7 cellular contexts compared by ENCODE assay signal in genomic region chr15:32908135-32908801, GRCh38.
DNase-seq lines count a peak whose midpoint lies in the region; ATAC-seq and TF ChIP-seq lines count a peak whose summit lies in the region.

No MANE protein-coding gene starts in this region.

- H3K4me1 ChIP-seq in stomach = peaks cover 0 to 18% (median 8%) of the 10 kb centered on the region in 4 donors

- TF ChIP-seq POLR2A in stomach (IDR thresholded peaks at IDR 0.05) = no peak

- peak; percentile 89 for ATAC-seq in GM19452 (IDR thresholded peaks at IDR 0.05; ENCODE audit: unreplicated experiment)
- ATAC-seq in HG03135 (IDR thresholded peaks at IDR 0.05; ENCODE audit: unreplicated experiment) = peak; percentile 84

- no peaks in the 10 kb centered on the region for H3K27me3 ChIP-seq in stomach

- TF ChIP-seq CTCF in choroid plexus epithelial cell (conservative IDR thresholded peaks at IDR 0.05; ENCODE audit: low read depth, low read length) (no peak), stomach (IDR thresholded peaks at IDR 0.05) (no peak)

- H3K27ac ChIP-seq in stomach = peak overlapping the region in 4 of 5 donors; percentile 24 to 74 (median 57)

- peak; percentile 83 for DNase-seq in choroid plexus epithelial cell (ENCODE audit: low read depth)
- DNase-seq in stomach = no peak
- no peak for DNase-seq in activated gamma-delta T cell (lab: John Stamatoyannopoulos, UW)
- DNase-seq in UCSD-AML1 (lab: John Stamatoyannopoulos, UW; ENCODE audit: unreplicated experiment) = no peak
- DNase-seq in activated T-cell treated with anti-CD3 and anti-CD28 coated beads, Interleukin-2, amount 50 U/mL, for 1 hour = no peak

- H3K4me3 ChIP-seq in choroid plexus epithelial cell (ENCODE audit: low read depth, low read length) = no peak overlapping the region
- no peak overlapping the region for H3K4me3 ChIP-seq in stomach

- intact Hi-C loops in stomach (cut with DNase I; ENCODE audit: low total_unique reads) = no loop called here

- H3K36me3 ChIP-seq in stomach = peaks cover 0 to 11% (median 5%) of the 10 kb centered on the region in 4 donors

- peak; percentile 81 for TF ChIP-seq EP300 in stomach (IDR thresholded peaks at IDR 0.05)

- 40 to 70% (median 52%) methylated on average over 5 of the region's 5 CpGs for WGBS in stomach, 5 donors

- no peaks in the 10 kb centered on the region for H3K9me3 ChIP-seq in stomach
